In the genomic region with DNA sequence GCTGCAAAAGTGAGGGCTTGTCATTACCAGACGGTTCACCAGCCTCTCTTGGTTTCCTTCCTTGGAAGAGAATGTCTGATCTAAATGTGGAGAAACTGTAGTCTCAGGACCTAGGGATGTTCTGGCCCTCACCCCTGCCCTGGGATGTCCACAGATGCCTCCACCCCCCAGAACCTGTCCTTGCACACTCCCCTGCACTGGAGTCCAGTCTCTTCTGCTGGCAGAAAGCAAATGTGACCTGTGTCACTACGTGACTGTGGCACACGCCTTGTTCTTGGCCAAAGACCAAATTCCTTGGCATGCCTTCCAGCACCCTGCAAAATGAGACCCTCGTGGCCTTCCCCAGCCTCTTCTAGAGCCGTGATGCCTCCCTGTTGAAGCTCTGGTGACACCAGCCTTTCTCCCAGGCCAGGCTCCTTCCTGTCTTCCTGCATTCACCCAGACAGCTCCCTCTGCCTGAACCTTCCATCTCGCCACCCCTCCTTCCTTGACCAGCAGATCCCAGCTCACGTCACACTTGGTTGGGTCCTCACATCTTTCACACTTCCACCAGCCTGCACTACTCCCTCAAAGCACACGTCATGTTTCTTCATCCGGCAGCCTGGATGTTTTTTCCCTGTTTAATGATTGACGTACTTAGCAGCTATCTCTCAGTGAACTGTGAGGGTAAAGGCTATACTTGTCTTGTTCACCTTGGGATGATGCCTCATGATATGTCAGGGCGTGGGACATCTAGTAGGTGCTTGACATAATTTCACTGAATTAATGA, we compare ENCODE assay signal across 14 cellular contexts. TPM values are rescaled to one million over a fixed set of nuclear protein-coding genes. Genes with fewer than 3 reads are reported as not detected.
DNase-seq lines count a peak whose midpoint lies in the region; ATAC-seq lines count a peak whose summit lies in the region.
"Had no signal": no experiment of that assay in that cellular context is flagged by ENCODE, and none has a peak within 500 bp of the region (broad histone marks: within the 10 kb centered on the region; RNA-seq: fewer than 3 reads in every experiment).

No MANE protein-coding gene starts in this region.

- no peaks in the 10 kb centered on the region for H3K4me1 ChIP-seq in thymus (ENCODE audit: control insufficient read depth, insufficient read depth, low read length)
- H3K4me1 ChIP-seq: uterus had no signal

- H3K27ac ChIP-seq in thymus (ENCODE audit: low read depth) = peak overlapping the region; percentile 11
- H3K27ac ChIP-seq: adrenal gland, HL-60, uterus had no signal

- H3K4me3 Mint-ChIP-seq in activated T-cell treated with anti-CD3 and anti-CD28 coated beads, Interleukin-2, amount 50 U/mL, for 24 hours = no peak overlapping the region
- no peak overlapping the region for H3K4me3 Mint-ChIP-seq in activated T-helper 17 cell treated with anti-CD3 and anti-CD28 coated beads, Interleukin-2, amount 50 U/mL, for 72 hours

- H3K4me1 Mint-ChIP-seq in activated T-cell treated with anti-CD3 and anti-CD28 coated beads, Interleukin-2, amount 50 U/mL, for 24 hours (ENCODE audit: low read depth) = peaks cover 13% of the 10 kb centered on the region
- H3K4me1 Mint-ChIP-seq in activated T-helper 17 cell treated with anti-CD3 and anti-CD28 coated beads, Interleukin-2, amount 50 U/mL, for 72 hours = peaks cover 4% of the 10 kb centered on the region

- peaks cover 60% of the 10 kb centered on the region for H3K36me3 Mint-ChIP-seq in activated T-cell treated with anti-CD3 and anti-CD28 coated beads, Interleukin-2, amount 50 U/mL, for 24 hours (ENCODE audit: low read depth)
- H3K36me3 Mint-ChIP-seq in activated T-helper 17 cell treated with anti-CD3 and anti-CD28 coated beads, Interleukin-2, amount 50 U/mL, for 72 hours (ENCODE audit: low read depth) = peaks cover 53% of the 10 kb centered on the region

- no peaks in the 10 kb centered on the region for H3K9me3 ChIP-seq in thymus (ENCODE audit: control insufficient read depth)
- H3K9me3 ChIP-seq: adrenal gland, uterus had no signal

- no peak overlapping the region for H3K4me3 ChIP-seq in thymus (ENCODE audit: low read length)
- H3K4me3 ChIP-seq: adrenal gland, uterus had no signal

- H3K27me3 ChIP-seq in thymus (ENCODE audit: control insufficient read depth, insufficient read depth) = peaks cover 6% of the 10 kb centered on the region
- H3K27me3 ChIP-seq: adrenal gland, uterus had no signal

- WGBS in thymus = 94% methylated on average over 11 of the region's 11 CpGs

- no peaks in the 10 kb centered on the region for H3K9me3 Mint-ChIP-seq in activated T-cell treated with anti-CD3 and anti-CD28 coated beads, Interleukin-2, amount 50 U/mL, for 24 hours
- H3K9me3 Mint-ChIP-seq in activated T-helper 17 cell treated with anti-CD3 and anti-CD28 coated beads, Interleukin-2, amount 50 U/mL, for 72 hours = no peaks in the 10 kb centered on the region

- H3K36me3 ChIP-seq in thymus (ENCODE audit: control insufficient read depth, insufficient read depth) = peaks cover 53% of the 10 kb centered on the region
- H3K36me3 ChIP-seq: adrenal gland, uterus had no signal

- intact Hi-C loops in left colon (cut with DNase I, micrococcal nuclease) = no loop called here

- no peak for ATAC-seq in activated T-helper 17 cell treated with anti-CD3 and anti-CD28 coated beads, Interleukin-2, amount 50 U/mL, for 72 hours (replicated peaks)
- peak; percentile 43 for ATAC-seq in left colon
- ATAC-seq in GM21737 (IDR thresholded peaks at IDR 0.05; ENCODE audit: unreplicated experiment) = no peak
- ATAC-seq in HG03442 (IDR thresholded peaks at IDR 0.05; ENCODE audit: unreplicated experiment) = no peak

- DNase-seq in activated T-cell treated with anti-CD3 and anti-CD28 coated beads, Interleukin-2, amount 50 U/mL, for 24 hours = no peak
- no peak for DNase-seq in activated T-cell treated with anti-CD3 and anti-CD28 coated beads, Interleukin-2, amount 50 U/mL, for 1 hour
- peak in 1 of 2 donors; percentile 36 for DNase-seq in left colon
- DNase-seq in stimulated activated CD4-positive, alpha-beta T cell treated with anti-CD3 and anti-CD28 coated beads, Interleukin-1b, Interleukin-23, amount 100 ng/mL, for 48 hours = no peak
- DNase-seq: adrenal gland, dermis blood vessel endothelial cell, DMS79 treated with DMSO at 0.1 percent for 48 hours, uterus had no signal

- peak overlapping the region; percentile 46 for H3K27ac Mint-ChIP-seq in activated T-cell treated with anti-CD3 and anti-CD28 coated beads, Interleukin-2, amount 50 U/mL, for 24 hours
- H3K27ac Mint-ChIP-seq in activated T-helper 17 cell treated with anti-CD3 and anti-CD28 coated beads, Interleukin-2, amount 50 U/mL, for 72 hours = peak overlapping the region; percentile 13

- no peaks in the 10 kb centered on the region for H3K27me3 Mint-ChIP-seq in activated T-cell treated with anti-CD3 and anti-CD28 coated beads, Interleukin-2, amount 50 U/mL, for 24 hours
- H3K27me3 Mint-ChIP-seq in activated T-helper 17 cell treated with anti-CD3 and anti-CD28 coated beads, Interleukin-2, amount 50 U/mL, for 72 hours = no peaks in the 10 kb centered on the region

RNA-seq across cellular contexts. Expression of a gene that starts 4.3 kb away (rescaled TPM):
- total RNA-seq in activated T-helper 17 cell treated with anti-CD3 and anti-CD28 coated beads, Interleukin-2, amount 50 U/mL, for 72 hours = 1 to 10 TPM; 3.7 to 5.3 TPM
- total RNA-seq in left colon = 10 to 100 TPM; 58.7 to 62.4 TPM
- 20.4 TPM for polyA plus RNA-seq in thymus

RNA-seq across cellular contexts. Expression of a gene that starts 12.6 kb away (rescaled TPM):
- 10 to 100 TPM in 1 of 2 donors, 1 to 10 TPM in 1; 6.9 to 12.9 TPM for total RNA-seq in activated T-helper 17 cell treated with anti-CD3 and anti-CD28 coated beads, Interleukin-2, amount 50 U/mL, for 72 hours
- 10 to 100 TPM in 1 of 2 donors, 1 to 10 TPM in 1; 9.8 to 11.7 TPM for total RNA-seq in left colon
- polyA plus RNA-seq in thymus = 9.8 TPM

RNA-seq across cellular contexts. Expression of a gene that starts 36.1 kb away (rescaled TPM):
- total RNA-seq in activated T-helper 17 cell treated with anti-CD3 and anti-CD28 coated beads, Interleukin-2, amount 50 U/mL, for 72 hours = 10 to 100 TPM; 13.8 to 14.1 TPM
- 10 to 100 TPM; 10.6 to 20.7 TPM for total RNA-seq in left colon
- polyA plus RNA-seq in thymus = 8.3 TPM

RNA-seq across cellular contexts. Expression of a gene that starts 49.5 kb away (rescaled TPM):
- 1 to 10 TPM; 7.3 to 9.7 TPM for total RNA-seq in activated T-helper 17 cell treated with anti-CD3 and anti-CD28 coated beads, Interleukin-2, amount 50 U/mL, for 72 hours
- 10 to 100 TPM; 16.6 to 24.4 TPM for total RNA-seq in left colon
- polyA plus RNA-seq in thymus = 38.1 TPM

RNA-seq across cellular contexts. Expression of a gene that starts 49.5 kb away (rescaled TPM):
- 100 to 1,000 TPM; 319 to 344 TPM for total RNA-seq in activated T-helper 17 cell treated with anti-CD3 and anti-CD28 coated beads, Interleukin-2, amount 50 U/mL, for 72 hours
- total RNA-seq in left colon = 1 to 10 TPM; 6.7 to 7.3 TPM
- 51.3 TPM for polyA plus RNA-seq in thymus
- total RNA-seq: dermis blood vessel endothelial cell, M059J had no signal

Comparison
In these comparisons a context has a peak if more than half of its experiments do, and no peak if none do; other contexts are left out.
1. RNA of a gene that starts 4.3 kb away (total RNA-seq): 58.7 to 62.4 TPM in left colon; 3.7 to 5.3 TPM in activated T-helper 17 cell treated with anti-CD3 and anti-CD28 coated beads, Interleukin-2, amount 50 U/mL, for 72 hours; every median in the first group is over 4 times any median in the second.